Comparison of ENCODE assay signal across 1 cellular context in genomic region chr11:75233688-75234295, GRCh38.
TF ChIP-seq lines count a peak whose summit lies in the region.

No MANE protein-coding gene starts in this region.

TF ChIP-seq in GM23338, 12 proteins besides CTCF, POLR2A, EP300 and RAD21 (continued from another document):
- TF ChIP-seq ZNF462 (CRISPR knock-in tag; IDR thresholded peaks at IDR 0.05) (peak; percentile 67; the same call in 1 of the 2 replicates), ZNF114 (CRISPR knock-in tag; IDR thresholded peaks at IDR 0.05) (no peak), JUNB (IDR thresholded peaks at IDR 0.05; ENCODE audit: unreplicated experiment) (no peak), EZH2phosphoT487 (IDR thresholded peaks at IDR 0.05; ENCODE audit: unreplicated experiment) (no peak), CREB1 (CRISPR knock-in tag; IDR thresholded peaks at IDR 0.05; ENCODE audit: low read depth) (peak; percentile 62), STAT1 (IDR thresholded peaks at IDR 0.05; ENCODE audit: unreplicated experiment) (no peak), ZNF331 (CRISPR knock-in tag; IDR thresholded peaks at IDR 0.05; ENCODE audit: low read depth) (no peak; the same call in 1 of the 2 replicates)
- TF ChIP-seq, protein P1, sequence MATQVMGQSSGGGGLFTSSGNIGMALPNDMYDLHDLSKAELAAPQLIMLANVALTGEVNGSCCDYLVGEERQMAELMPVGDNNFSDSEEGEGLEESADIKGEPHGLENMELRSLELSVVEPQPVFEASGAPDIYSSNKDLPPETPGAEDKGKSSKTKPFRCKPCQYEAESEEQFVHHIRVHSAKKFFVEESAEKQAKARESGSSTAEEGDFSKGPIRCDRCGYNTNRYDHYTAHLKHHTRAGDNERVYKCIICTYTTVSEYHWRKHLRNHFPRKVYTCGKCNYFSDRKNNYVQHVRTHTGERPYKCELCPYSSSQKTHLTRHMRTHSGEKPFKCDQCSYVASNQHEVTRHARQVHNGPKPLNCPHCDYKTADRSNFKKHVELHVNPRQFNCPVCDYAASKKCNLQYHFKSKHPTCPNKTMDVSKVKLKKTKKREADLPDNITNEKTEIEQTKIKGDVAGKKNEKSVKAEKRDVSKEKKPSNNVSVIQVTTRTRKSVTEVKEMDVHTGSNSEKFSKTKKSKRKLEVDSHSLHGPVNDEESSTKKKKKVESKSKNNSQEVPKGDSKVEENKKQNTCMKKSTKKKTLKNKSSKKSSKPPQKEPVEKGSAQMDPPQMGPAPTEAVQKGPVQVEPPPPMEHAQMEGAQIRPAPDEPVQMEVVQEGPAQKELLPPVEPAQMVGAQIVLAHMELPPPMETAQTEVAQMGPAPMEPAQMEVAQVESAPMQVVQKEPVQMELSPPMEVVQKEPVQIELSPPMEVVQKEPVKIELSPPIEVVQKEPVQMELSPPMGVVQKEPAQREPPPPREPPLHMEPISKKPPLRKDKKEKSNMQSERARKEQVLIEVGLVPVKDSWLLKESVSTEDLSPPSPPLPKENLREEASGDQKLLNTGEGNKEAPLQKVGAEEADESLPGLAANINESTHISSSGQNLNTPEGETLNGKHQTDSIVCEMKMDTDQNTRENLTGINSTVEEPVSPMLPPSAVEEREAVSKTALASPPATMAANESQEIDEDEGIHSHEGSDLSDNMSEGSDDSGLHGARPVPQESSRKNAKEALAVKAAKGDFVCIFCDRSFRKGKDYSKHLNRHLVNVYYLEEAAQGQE (IDR thresholded peaks at IDR 0.05; ENCODE audit: unreplicated experiment) = peak; percentile 93
